Comparison of ENCODE assay signal across 10 cellular contexts in the genomic region with DNA sequence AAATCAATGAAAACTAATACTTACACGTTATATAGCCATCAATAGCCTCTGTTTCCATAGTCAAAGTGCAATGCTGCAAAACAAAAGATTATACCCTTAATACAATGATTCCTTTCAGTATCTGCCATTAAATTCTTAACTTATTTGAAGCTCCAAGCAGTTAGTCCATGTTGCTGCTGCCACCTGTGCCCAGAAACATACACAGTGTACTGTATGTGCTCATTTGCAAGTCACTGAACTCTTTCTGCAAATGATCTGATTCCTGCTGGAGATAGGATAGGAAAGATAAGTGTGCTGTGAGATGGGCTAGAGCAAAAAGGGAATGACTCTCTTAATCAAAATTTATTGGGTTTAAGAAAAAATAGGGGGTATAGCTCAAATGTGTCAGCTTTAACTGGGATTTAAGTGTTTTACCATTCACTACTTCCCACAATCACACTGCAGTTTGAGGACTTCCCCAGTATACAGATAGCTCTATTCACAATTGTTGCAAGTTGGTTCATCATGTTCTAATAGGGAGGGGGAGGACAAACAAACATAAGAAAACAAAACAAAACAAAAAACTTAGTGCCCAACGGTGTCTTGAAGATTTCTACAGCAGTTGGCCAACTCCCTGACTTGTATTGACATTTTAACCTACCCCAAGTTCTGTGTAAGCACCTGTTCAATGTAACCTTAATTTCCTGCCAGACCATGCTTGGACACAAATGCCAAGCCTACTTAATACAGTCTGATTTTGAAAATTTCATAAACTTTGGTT. TPM values are rescaled to one million over a fixed set of nuclear protein-coding genes. Genes with fewer than 3 reads are reported as not detected.
A peak's percentile ranks its signal among the peaks of the same experiment; 100 is the strongest.
DNase-seq lines count a peak whose midpoint lies in the region; ATAC-seq and TF ChIP-seq lines count a peak whose summit lies in the region.
"Had no signal": no experiment of that assay in that cellular context is flagged by ENCODE, and none has a peak within 500 bp of the region (broad histone marks: within the 10 kb centered on the region; RNA-seq: fewer than 3 reads in every experiment).

No MANE protein-coding gene starts in this region.

- CTCF ChIA-PET in AG04450 (lab: Charles Lee), result interaction anchor here (0.8 to 9.1 kb wide), 7 partner anchors 9 to 462 kb away, joined by 3 to 122 read pairs (median 4); no protein-coding TSS in a partner anchor

- H3K4me1 ChIP-seq in mucosa of rectum (ENCODE audit: control insufficient read depth in 2 of 2, insufficient read depth in 2 of 2, low read length in 2 of 2), result peaks cover 0 to 5% of the 10 kb centered on the region in 2 donors

- no peak overlapping the region for H3K9ac ChIP-seq in mucosa of rectum (ENCODE audit: low read depth in 1 of 2, low read length in 2 of 2)

- H3K4me3 ChIP-seq in AG04450 (ENCODE audit: low read depth, low read length) (peak overlapping the region; percentile 80), mucosa of rectum (ENCODE audit: low read length in 2 of 2) (peak overlapping the region; percentile 4 to 34)

- H3K27me3 ChIP-seq in AG04450 (ENCODE audit: control insufficient read depth, insufficient read depth, low read length) (no peaks in the 10 kb centered on the region), mucosa of rectum (ENCODE audit: control insufficient read depth in 2 of 2, insufficient read depth in 2 of 2, low read length in 2 of 2) (no peaks in the 10 kb centered on the region)

- POLR2A ChIA-PET in AG04450 (lab: Yijun Ruan, JAX), result no interaction called here

- DNase-seq in AG04450 (ENCODE audit: low read depth, low spot score) (no peak), 8988T (no peak), omental fat pad (ENCODE audit: low spot score) (no peak), occipital lobe (lab: John Stamatoyannopoulos, UW) (no peak)
- no peak for DNase-seq in activated effector memory CD4-positive, alpha-beta T cell treated with Interleukin-2 at 50 U/mL for 16 hours
- DNase-seq: NCI-H1417; stimulated activated CD4-positive, alpha-beta T cell treated with anti-CD3 and anti-CD28 coated beads, Interleukin-2, amount 100 ng/mL, for 24 hours had no signal

- no peak overlapping the region for H3K27ac ChIP-seq in AG04450 (ENCODE audit: low read depth, low read length)
- H3K27ac ChIP-seq in angular gyrus (ENCODE audit: low read depth, low read length), result peak overlapping the region; percentile 88
- H3K27ac ChIP-seq in mucosa of rectum (ENCODE audit: low read depth in 2 of 2, low read length in 2 of 2), result no peak overlapping the region

- ATAC-seq in GM21723 (IDR thresholded peaks at IDR 0.05; ENCODE audit: unreplicated experiment), result peak; percentile 16
- no peak for ATAC-seq in omental fat pad (ENCODE audit: low FRiP score)

- TF ChIP-seq CTCF in AG04450 (IDR thresholded peaks at IDR 0.05; ENCODE audit: low read depth, low read length) (no peak), omental fat pad (IDR thresholded peaks at IDR 0.05) (no peak)

- no peaks in the 10 kb centered on the region for H3K36me3 ChIP-seq in mucosa of rectum (ENCODE audit: control insufficient read depth in 2 of 2, insufficient read depth in 2 of 2, low read length in 2 of 2)

- no peaks in the 10 kb centered on the region for H3K9me3 ChIP-seq in AG04450 (ENCODE audit: control insufficient read depth, insufficient read depth, low read length)
- no peaks in the 10 kb centered on the region for H3K9me3 ChIP-seq in mucosa of rectum (ENCODE audit: control insufficient read depth in 2 of 2, low read length in 2 of 2)

RNA-seq across cellular contexts. Expression of a gene that starts 2.7 kb away (rescaled TPM):
- polyA plus RNA-seq in AG04450 (2011; rRNA removed), result 5.6 and 7.1 TPM in 2 replicates
- 28.5 and 33.2 TPM in 2 replicates for polyA minus RNA-seq in AG04450 (2011; rRNA and poly(A)+ RNA removed)
- total RNA-seq in omental fat pad, result 10 to 100 TPM; 11.2 to 18.0 (median 12.9) TPM
- total RNA-seq in occipital lobe, result 12.0 TPM
